In genomic region chr4:76504613-76505465, GRCh38 we compare ENCODE assay signal across 8 cellular contexts.
A peak's percentile ranks its signal among the peaks of the same experiment; 100 is the strongest.
DNase-seq lines count a peak whose midpoint lies in the region; ATAC-seq lines count a peak whose summit lies in the region.

No MANE protein-coding gene starts in this region.

- no peaks in the 10 kb centered on the region for H3K36me3 ChIP-seq in SK-N-MC (ENCODE audit: insufficient read depth, low read length)

- no peak overlapping the region for H3K9ac ChIP-seq in SK-N-MC (ENCODE audit: insufficient read length)

- no peak overlapping the region for H3K4me3 ChIP-seq in SK-N-MC

- no peak overlapping the region for H3K27ac ChIP-seq in SK-N-MC

- ATAC-seq in GM19035 (IDR thresholded peaks at IDR 0.05; ENCODE audit: unreplicated experiment) = no peak
- no peak for ATAC-seq in GM18909 (IDR thresholded peaks at IDR 0.05; ENCODE audit: poor library complexity, unreplicated experiment)

- DNase-seq in NCI-H1436 (lab: John Stamatoyannopoulos, UW) (peak; percentile 45), NCI-H1436 treated with DMSO at 0.1 percent for 48 hours (lab: John Stamatoyannopoulos, UW) (no peak), KBM-7 (peak; percentile 51), SK-N-MC (ENCODE audit: low read depth, low spot score) (peak; percentile 48), fibroblast of the conjunctiva (ENCODE audit: low read depth) (peak; percentile 39), putamen (ENCODE audit: low spot score) (peak; percentile 23)

- H3K9me3 ChIP-seq in SK-N-MC (ENCODE audit: low read depth, low read length) = no peaks in the 10 kb centered on the region

- in situ Hi-C loops in KBM-7 (cut with MboI; ENCODE audit: low pct_unique_long_range_greater_than_20kb, low sequenced_read_pairs) = no loop called here
